Comparison of ENCODE assay signal across 11 cellular contexts in genomic region chrX:136176399-136176825, GRCh38.
DNase-seq lines count a peak whose midpoint lies in the region; ATAC-seq and TF ChIP-seq lines count a peak whose summit lies in the region.
"Had no signal": no experiment of that assay in that cellular context is flagged by ENCODE, and none has a peak within 500 bp of the region (broad histone marks: within the 10 kb centered on the region; RNA-seq: fewer than 3 reads in every experiment).

No MANE protein-coding gene starts in this region.

- no peaks in the 10 kb centered on the region for H3K27me3 ChIP-seq in brain microvascular endothelial cell (replicated peaks)

- H3K4me3 ChIP-seq in brain microvascular endothelial cell (ENCODE audit: low read depth, low read length): no peak overlapping the region

- in situ Hi-C loops in brain microvascular endothelial cell (cut with HindIII; ENCODE audit: low pct_ligation_motif_present, low sequenced_read_pairs): no loop called here

- peak overlapping the region; percentile 91 for H3K27ac ChIP-seq in brain microvascular endothelial cell

- no peaks in the 10 kb centered on the region for H3K36me3 ChIP-seq in brain microvascular endothelial cell (replicated peaks)

- no peak for TF ChIP-seq CTCF in brain microvascular endothelial cell (IDR thresholded peaks at IDR 0.05; ENCODE audit: low read depth, low read length, missing control alignments)

- DNase-seq in HCEC 1CT (peak; percentile 87), brain microvascular endothelial cell (peak; percentile 73), iris pigment epithelial cell (ENCODE audit: low read depth) (peak; percentile 93), stromal cell of bone marrow (ENCODE audit: low read depth) (peak; percentile 85), iPS-NIHi11 (ENCODE audit: low spot score) (no peak)
- no peak for DNase-seq in activated T-cell treated with anti-CD3 and anti-CD28 coated beads, Interleukin-2, amount 50 U/mL, for 1 hour
- no peak for DNase-seq in central memory CD4-positive, alpha-beta T cell
- DNase-seq: activated CD4-positive, alpha-beta T cell treated with anti-CD3 and anti-CD28 coated beads for 48 hours; amygdala; stimulated activated CD4-positive, alpha-beta T cell treated with anti-CD3 and anti-CD28 coated beads, Interleukin-15, amount 100 ng/mL, for 24 hours had no signal

- no peak for ATAC-seq in HG03521 (IDR thresholded peaks at IDR 0.05; ENCODE audit: unreplicated experiment)

Comparison
In these comparisons a context has a peak if more than half of its experiments do, and no peak if none do; other contexts are left out.
1. DNase-seq: peak in HCEC 1CT (single experiment), brain microvascular endothelial cell (single experiment), iris pigment epithelial cell (single experiment) and stromal cell of bone marrow (single experiment); none in activated T-cell treated with anti-CD3 and anti-CD28 coated beads, Interleukin-2, amount 50 U/mL, for 1 hour (single experiment), central memory CD4-positive, alpha-beta T cell (single experiment) and iPS-NIHi11 (single experiment).